In genomic region chr2:142777742-142778141, GRCh38 we compare ENCODE assay signal across 1 cellular context.
TF ChIP-seq lines count a peak whose summit lies in the region.

No MANE protein-coding gene starts in this region.

TF ChIP-seq in WTC11, 78 proteins besides CTCF, POLR2A, EP300 and RAD21 (continued from another document):
- TF ChIP-seq AFF4 (CRISPR knock-in tag; IDR thresholded peaks at IDR 0.05; ENCODE audit: borderline replicate concordance), result no peak
- TF ChIP-seq TEAD4 (CRISPR knock-in tag; IDR thresholded peaks at IDR 0.05), result no peak
- TF ChIP-seq TP53 (CRISPR knock-in tag; IDR thresholded peaks at IDR 0.05), result no peak
- TF ChIP-seq KAT7 (CRISPR knock-in tag; IDR thresholded peaks at IDR 0.05; ENCODE audit: borderline replicate concordance), result no peak
- no peak for TF ChIP-seq ZNF512 (CRISPR knock-in tag; IDR thresholded peaks at IDR 0.05; ENCODE audit: borderline replicate concordance)
- no peak for TF ChIP-seq GTF2I (CRISPR knock-in tag; conservative IDR thresholded peaks at IDR 0.05)
- no peak for TF ChIP-seq ZMAT4 (CRISPR knock-in tag; IDR thresholded peaks at IDR 0.05)
- TF ChIP-seq USF2 (CRISPR knock-in tag; IDR thresholded peaks at IDR 0.05), result no peak
- no peak for TF ChIP-seq TCF7 (CRISPR knock-in tag; IDR thresholded peaks at IDR 0.05; ENCODE audit: low read depth)
- TF ChIP-seq NR2C2 (CRISPR knock-in tag; IDR thresholded peaks at IDR 0.05), result no peak
- no peak for TF ChIP-seq FOXP1 (CRISPR knock-in tag; IDR thresholded peaks at IDR 0.05; ENCODE audit: borderline replicate concordance)
- TF ChIP-seq ATF3 (CRISPR knock-in tag; conservative IDR thresholded peaks at IDR 0.05), result no peak
